Comparison of ENCODE assay signal across 2 cellular contexts in genomic region chr12:32892369-32892768, GRCh38. TPM values are rescaled to one million over a fixed set of nuclear protein-coding genes. Genes with fewer than 3 reads are reported as not detected.
"Had no signal": no experiment of that assay in that cellular context is flagged by ENCODE, and none has a peak within 500 bp of the region (broad histone marks: within the 10 kb centered on the region; RNA-seq: fewer than 3 reads in every experiment).

No MANE protein-coding gene starts in this region.

RNA-seq across cellular contexts. Expression of gene PKP2, which starts 4.2 kb away (rescaled TPM):
- total RNA-seq: activated CD4-positive, alpha-beta memory T cell treated with anti-CD3 and anti-CD28 coated beads, Interleukin-2, amount 10 ng/mL, durations not matched to agents 7 days and 5 days; ascending aorta had no signal
